8 cellular contexts compared by ENCODE assay signal in the genomic region with DNA sequence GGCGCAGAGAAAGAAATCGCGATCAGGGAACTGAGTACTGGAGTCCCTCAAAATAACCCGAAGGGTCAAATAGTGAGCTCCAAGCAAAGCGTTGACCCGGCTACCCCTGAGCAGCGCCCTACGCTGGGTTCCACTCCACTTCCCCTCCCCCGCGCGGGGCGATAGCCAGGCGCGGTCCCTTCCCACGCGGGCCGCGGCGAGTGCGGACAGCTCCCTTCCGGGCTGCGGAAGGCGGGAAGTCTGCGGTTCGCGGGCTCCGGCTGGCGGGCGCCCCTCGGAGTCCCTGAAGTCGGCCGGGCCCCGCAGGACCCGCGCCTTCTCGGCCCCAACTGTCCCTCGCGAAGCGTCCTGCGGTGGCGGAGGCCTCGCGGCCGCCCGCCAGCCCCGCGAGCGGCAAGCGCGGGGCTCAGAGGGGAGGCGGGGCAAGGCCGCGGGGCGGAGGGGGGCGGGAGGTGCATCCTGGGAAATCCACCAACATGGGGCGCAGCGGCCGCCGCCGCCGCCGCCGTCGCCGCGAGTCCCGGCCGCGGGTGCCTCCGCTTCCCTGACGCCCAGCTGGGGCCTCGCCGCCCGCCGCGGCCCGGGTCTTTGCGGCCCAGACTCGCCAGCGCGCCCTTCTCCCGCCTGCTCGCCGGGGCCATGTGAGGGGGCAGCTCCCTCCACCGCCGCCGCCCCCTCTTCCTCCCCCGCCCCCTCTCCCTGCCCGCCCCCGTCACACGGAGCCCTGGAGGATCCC.
DNase-seq lines count a peak whose midpoint lies in the region; ATAC-seq lines count a peak whose summit lies in the region.

A gene (plus strand): TSS at position 457 of the 736 bp plus-strand sequence. CDS start 315 bp downstream, outside the sequence.

- peak; percentile 31 to 45 for DNase-seq in AML-193 (lab: John Stamatoyannopoulos, UW)
- DNase-seq in NCI-H774 (lab: John Stamatoyannopoulos, UW), result peak; percentile 58
- peak; percentile 32 to 62 for DNase-seq in activated CD8-positive, alpha-beta memory T cell treated with anti-CD3 and anti-CD28 coated beads for 1 hour (ENCODE audit: extremely low read depth in 1 of 2, low read depth in 1 of 2)
- peak; percentile 48 to 50 (median 48) for DNase-seq in effector memory CD8-positive, alpha-beta T cell
- DNase-seq in memory B cell (ENCODE audit: low spot score in 2 of 2), result peak; percentile 54 to 68
- DNase-seq in stimulated activated CD8-positive, alpha-beta memory T cell treated with anti-CD3 and anti-CD28 coated beads, Interleukin-12 subunit alpha, Interleukin-12 subunit beta, amount 100 ng/mL, for 1 hour (ENCODE audit: low read depth), result peak; percentile 34

- H3K9me3 Mint-ChIP-seq in effector memory CD8-positive, alpha-beta T cell, result no peaks in the 10 kb centered on the region
- no peaks in the 10 kb centered on the region for H3K9me3 Mint-ChIP-seq in memory B cell

- H3K27ac Mint-ChIP-seq in effector memory CD8-positive, alpha-beta T cell, result peak within 1 kb of the TSS; percentile 87 to 92
- peak within 1 kb of the TSS; percentile 91 for H3K27ac Mint-ChIP-seq in memory B cell

- H3K4me3 Mint-ChIP-seq in effector memory CD8-positive, alpha-beta T cell, result peak within 1 kb of the TSS; percentile 95 to 96
- H3K4me3 Mint-ChIP-seq in memory B cell, result peak within 1 kb of the TSS; percentile 98

- peaks cover 12 to 22% of the 10 kb centered on the region in 2 donors for H3K4me1 Mint-ChIP-seq in effector memory CD8-positive, alpha-beta T cell (ENCODE audit: low read depth in 2 of 2)
- peaks cover 22% of the 10 kb centered on the region for H3K4me1 Mint-ChIP-seq in memory B cell

- no peaks in the 10 kb centered on the region for H3K27me3 Mint-ChIP-seq in effector memory CD8-positive, alpha-beta T cell
- no peaks in the 10 kb centered on the region for H3K27me3 Mint-ChIP-seq in memory B cell

- ATAC-seq in GM19023 (IDR thresholded peaks at IDR 0.05; ENCODE audit: unreplicated experiment) (peak; percentile 71), HG03175 (IDR thresholded peaks at IDR 0.05; ENCODE audit: unreplicated experiment) (peak; percentile 65), memory B cell (ENCODE audit: low read depth) (peak; percentile 76)
- peak; percentile 77 for ATAC-seq in effector memory CD8-positive, alpha-beta T cell (replicated peaks)

- peaks cover 5% of the 10 kb centered on the region for H3K36me3 Mint-ChIP-seq in effector memory CD8-positive, alpha-beta T cell (ENCODE audit: insufficient read depth)
- H3K36me3 Mint-ChIP-seq in memory B cell, result no peaks in the 10 kb centered on the region

Comparison
In these comparisons a context has a peak if more than half of its experiments do, and no peak if none do; other contexts are left out.
1. Peak in every context shown above with its lines: DNase-seq and ATAC-seq.